Comparison of ENCODE assay signal across 13 cellular contexts in the genomic region with DNA sequence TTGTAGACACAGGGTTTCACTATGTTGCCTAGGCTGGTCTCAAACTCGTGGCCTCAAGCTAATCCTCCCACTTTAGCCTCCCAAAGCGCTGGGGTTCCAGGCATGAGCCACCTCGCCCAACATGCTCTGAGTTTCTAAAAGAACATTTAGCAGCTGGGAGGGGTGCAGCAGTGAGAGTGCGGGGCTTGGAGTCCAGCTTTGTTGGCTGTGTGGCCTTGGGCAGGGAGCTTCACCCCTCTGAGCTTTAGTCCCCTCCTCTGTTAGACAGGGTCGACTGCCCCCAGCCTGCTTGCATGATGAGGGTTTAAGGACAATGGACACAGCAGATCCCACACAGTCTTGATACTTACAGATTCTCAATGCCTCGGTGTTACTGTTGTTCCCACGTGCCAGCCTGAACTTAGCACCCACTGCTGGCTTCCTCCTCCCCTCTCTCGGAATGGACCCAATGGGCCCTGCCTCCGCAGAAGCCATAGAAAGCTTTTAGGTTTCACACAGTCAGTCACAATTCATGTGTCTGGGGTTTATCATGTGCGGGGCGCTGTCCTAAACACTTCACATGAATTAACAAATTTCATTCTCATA.
"Had no signal": no experiment of that assay in that cellular context is flagged by ENCODE, and none has a peak within 500 bp of the region (broad histone marks: within the 10 kb centered on the region; RNA-seq: fewer than 3 reads in every experiment).

No MANE protein-coding gene starts in this region.

- H3K4me3 ChIP-seq: cardiac muscle cell, left lung, ovary, thyroid gland had no signal

- ATAC-seq: activated CD4-positive, CD25-positive, alpha-beta regulatory T cell treated with anti-CD3 and anti-CD28 coated beads, Interleukin-2, amount 50 U/mL, for 24 hours; activated naive CD4-positive, alpha-beta T cell treated with anti-CD3 and anti-CD28 coated beads, Interleukin-2, amount 50 U/mL, for 72 hours; activated T-helper 17 cell treated with anti-CD3 and anti-CD28 coated beads, Interleukin-2, amount 50 U/mL, for 72 hours; stimulated activated memory B cell treated with anti-CD40 and anti-IgM and Interleukin-4, amounts not matched to agents 10 μg/mL and 1 μg/mL and 100 μg/mL, for 72 hours had no signal

- H3K4me3 Mint-ChIP-seq: activated T-helper 17 cell treated with anti-CD3 and anti-CD28 coated beads, Interleukin-2, amount 50 U/mL, for 72 hours; stimulated activated memory B cell treated with anti-CD40 and anti-IgM and Interleukin-4, amounts not matched to agents 10 μg/mL and 1 μg/mL and 100 μg/mL, for 72 hours; T-helper 2 cell treated with Interferon-gamma antibody and Interleukin-4, amounts not matched to agents 5 μg/mL and 100 μg/mL, for 36 hours had no signal

- H3K36me3 Mint-ChIP-seq: activated naive CD4-positive, alpha-beta T cell treated with anti-CD3 and anti-CD28 coated beads, Interleukin-2, amount 50 U/mL, for 72 hours; naive thymus-derived CD8-positive, alpha-beta T cell; stimulated activated memory B cell treated with anti-CD40 and anti-IgM and Interleukin-4, amounts not matched to agents 10 μg/mL and 1 μg/mL and 100 μg/mL, for 72 hours had no signal

- H3K36me3 ChIP-seq: cardiac muscle cell, left lung, ovary, thyroid gland had no signal

- H3K4me1 Mint-ChIP-seq: activated T-helper 17 cell treated with anti-CD3 and anti-CD28 coated beads, Interleukin-2, amount 50 U/mL, for 72 hours; stimulated activated memory B cell treated with anti-CD40 and anti-IgM and Interleukin-4, amounts not matched to agents 10 μg/mL and 1 μg/mL and 100 μg/mL, for 72 hours had no signal

- H3K9me3 ChIP-seq: left lung, ovary, thyroid gland had no signal

- H3K9me3 Mint-ChIP-seq: activated naive CD4-positive, alpha-beta T cell treated with anti-CD3 and anti-CD28 coated beads, Interleukin-2, amount 50 U/mL, for 72 hours; activated T-helper 17 cell treated with anti-CD3 and anti-CD28 coated beads, Interleukin-2, amount 50 U/mL, for 72 hours; naive thymus-derived CD8-positive, alpha-beta T cell; stimulated activated memory B cell treated with anti-CD40 and anti-IgM and Interleukin-4, amounts not matched to agents 10 μg/mL and 1 μg/mL and 100 μg/mL, for 72 hours; T-helper 2 cell treated with Interferon-gamma antibody and Interleukin-4, amounts not matched to agents 5 μg/mL and 100 μg/mL, for 36 hours had no signal

- H3K27ac ChIP-seq: cardiac muscle cell, left lung, ovary, thyroid gland had no signal

- DNase-seq: activated CD4-positive, alpha-beta T cell treated with anti-CD3 and anti-CD28 coated beads, Interleukin-2, amount 50 U/mL, for 1 hour; left lung; thyroid gland had no signal

- H3K27me3 ChIP-seq: cardiac muscle cell, left lung, ovary, thyroid gland had no signal

- H3K27me3 Mint-ChIP-seq: activated T-helper 17 cell treated with anti-CD3 and anti-CD28 coated beads, Interleukin-2, amount 50 U/mL, for 72 hours; naive thymus-derived CD8-positive, alpha-beta T cell had no signal

- FAIRE-seq: colon, urothelium cell line had no signal

- H3K27ac Mint-ChIP-seq: activated naive CD4-positive, alpha-beta T cell treated with anti-CD3 and anti-CD28 coated beads, Interleukin-2, amount 50 U/mL, for 72 hours; activated T-helper 17 cell treated with anti-CD3 and anti-CD28 coated beads, Interleukin-2, amount 50 U/mL, for 72 hours; stimulated activated memory B cell treated with anti-CD40 and anti-IgM and Interleukin-4, amounts not matched to agents 10 μg/mL and 1 μg/mL and 100 μg/mL, for 72 hours; T-helper 2 cell treated with Interferon-gamma antibody and Interleukin-4, amounts not matched to agents 5 μg/mL and 100 μg/mL, for 36 hours had no signal
